ENCODE assay signal across 8 cellular contexts in the genomic region with DNA sequence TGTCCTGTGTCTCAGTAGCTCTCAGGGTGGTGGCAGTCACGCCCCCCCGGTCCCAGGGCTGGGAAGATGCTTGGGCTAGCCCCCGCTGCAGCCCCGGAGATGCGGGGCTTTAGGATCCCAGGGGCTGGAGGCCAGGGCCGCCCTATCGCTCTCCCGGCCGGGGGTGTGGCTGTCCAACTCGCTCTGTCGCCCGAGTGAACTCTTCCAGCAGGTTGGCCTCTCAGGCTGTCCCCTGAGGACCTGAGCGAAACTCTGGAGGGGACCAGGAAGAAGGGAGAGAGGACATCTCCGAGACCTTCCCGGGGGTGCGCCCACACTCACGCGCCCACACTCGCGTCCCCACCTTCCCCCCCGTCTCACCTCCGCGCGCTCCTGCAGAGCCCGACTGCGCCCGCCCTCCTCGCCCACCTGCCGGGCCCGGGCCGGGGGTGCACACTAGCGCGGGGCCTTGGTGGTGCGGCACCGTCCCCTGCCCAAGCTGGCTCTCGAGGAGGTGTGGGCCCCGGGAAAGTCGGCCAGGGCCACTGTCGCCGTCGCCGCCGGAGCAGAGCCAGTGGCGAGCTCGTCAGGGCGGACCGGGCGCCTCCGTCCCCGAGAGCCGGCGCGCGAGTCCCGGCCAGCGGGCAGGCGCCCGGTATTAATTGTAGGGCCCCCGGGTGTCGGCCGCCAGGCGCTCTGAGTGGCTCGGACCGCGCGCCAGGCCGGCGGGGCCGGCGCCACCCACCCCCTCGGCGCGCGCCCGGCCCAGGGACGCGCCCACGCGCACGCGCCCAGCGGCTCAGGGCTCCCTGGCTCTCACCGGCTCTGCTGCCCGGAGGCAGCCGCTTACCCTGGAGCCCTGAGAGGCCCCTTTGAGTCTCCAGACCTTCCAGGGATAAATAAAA.
DNase-seq lines count a peak whose midpoint lies in the region; ATAC-seq and TF ChIP-seq lines count a peak whose summit lies in the region.

No MANE protein-coding gene starts in this region.

- no peaks in the 10 kb centered on the region for H3K9me3 ChIP-seq in stomach smooth muscle (ENCODE audit: control insufficient read depth in 2 of 2, low read length in 2 of 2)

- peak overlapping the region; percentile 57 for H3K18ac ChIP-seq in mesendoderm (ENCODE audit: low read length)

- H4K8ac ChIP-seq in mesendoderm (ENCODE audit: low read depth, low read length): peak overlapping the region; percentile 90

- H4K20me1 ChIP-seq in KMS-11 (ENCODE audit: insufficient read depth): no peaks in the 10 kb centered on the region

- intact Hi-C loops in activated CD4-positive, alpha-beta memory T cell treated with anti-CD3 and anti-CD28 coated beads for 36 hours (cut with micrococcal nuclease): loop anchor here (10.0 kb wide), 1 partner anchor 222 kb away; no protein-coding TSS in a partner anchor

- no peak overlapping the region for H2BK5ac ChIP-seq in mesendoderm (ENCODE audit: low read length)

- H3K4me2 ChIP-seq in KMS-11: peak overlapping the region; percentile 79
- peak overlapping the region; percentile 92 for H3K4me2 ChIP-seq in mesendoderm (ENCODE audit: low read length)

- peak overlapping the region; percentile 19 for H3K4ac ChIP-seq in mesendoderm (ENCODE audit: low read depth, low read length)

- peak; percentile 71 for DNase-seq in COLO668 (lab: John Stamatoyannopoulos, UW; ENCODE audit: unreplicated experiment)
- DNase-seq in activated CD4-positive, alpha-beta memory T cell treated with anti-CD3 and anti-CD28 coated beads for 36 hours: peak; percentile 24
- DNase-seq in endothelial cell (ENCODE audit: low spot score): peak; percentile 73
- peak; percentile 79 for DNase-seq in mesendoderm

- no peak overlapping the region for H3K27ac Mint-ChIP-seq in activated CD4-positive, alpha-beta memory T cell treated with anti-CD3 and anti-CD28 coated beads for 36 hours
- H3K27ac Mint-ChIP-seq in endothelial cell (ENCODE audit: unreplicated experiment): peak overlapping the region; percentile 40

- H2BK120ac ChIP-seq in mesendoderm (ENCODE audit: low read depth, low read length): no peak overlapping the region

- H3K36me3 Mint-ChIP-seq in activated CD4-positive, alpha-beta memory T cell treated with anti-CD3 and anti-CD28 coated beads for 36 hours: no peaks in the 10 kb centered on the region
- no peaks in the 10 kb centered on the region for H3K36me3 Mint-ChIP-seq in endothelial cell (ENCODE audit: low read depth, unreplicated experiment)

- no peak overlapping the region for H2BK15ac ChIP-seq in mesendoderm (replicated peaks; ENCODE audit: low read depth)

- no CpG with 5 or more reads among the region's 85 CpGs for WGBS in mesendoderm (ENCODE audit: extremely low coverage, insufficient coverage, low lambda C conversion rate)

- peaks cover 9% of the 10 kb centered on the region for H3K79me1 ChIP-seq in mesendoderm (ENCODE audit: low read length)

- peak overlapping the region; percentile 73 for H3K4me3 Mint-ChIP-seq in activated CD4-positive, alpha-beta memory T cell treated with anti-CD3 and anti-CD28 coated beads for 36 hours
- H3K4me3 Mint-ChIP-seq in endothelial cell (ENCODE audit: unreplicated experiment): peak overlapping the region; percentile 93

- H3K56ac ChIP-seq in mesendoderm (ENCODE audit: low read length): peak overlapping the region; percentile 91

- peaks cover 23% of the 10 kb centered on the region for H3K4me1 Mint-ChIP-seq in activated CD4-positive, alpha-beta memory T cell treated with anti-CD3 and anti-CD28 coated beads for 36 hours (ENCODE audit: low read depth)
- peaks cover 43% of the 10 kb centered on the region for H3K4me1 Mint-ChIP-seq in endothelial cell (ENCODE audit: unreplicated experiment)

- H3K4me3 ChIP-seq in KMS-11 (IDR thresholded peaks at IDR 0.05; ENCODE audit: insufficient read depth, low read depth, low read length) (no peak overlapping the region), mesendoderm (ENCODE audit: low read length) (peak overlapping the region; percentile 16), stomach smooth muscle (ENCODE audit: low read length in 2 of 2) (peak overlapping the region; percentile 48 to 95)

- H4K5ac ChIP-seq in mesendoderm (ENCODE audit: low read length): no peak overlapping the region

- no peak overlapping the region for H2AK5ac ChIP-seq in mesendoderm (ENCODE audit: low read length)

- peaks cover 5% of the 10 kb centered on the region for H3K4me1 ChIP-seq in KMS-11 (ENCODE audit: low read depth, poor library complexity, severe bottlenecking)
- no peaks in the 10 kb centered on the region for H3K4me1 ChIP-seq in mesendoderm (ENCODE audit: control insufficient read depth, low read depth, low read length)
- peaks cover 32% of the 10 kb centered on the region for H3K4me1 ChIP-seq in stomach smooth muscle (ENCODE audit: control insufficient read depth, insufficient read depth, low read length)

- no peaks in the 10 kb centered on the region for H3K9me3 Mint-ChIP-seq in activated CD4-positive, alpha-beta memory T cell treated with anti-CD3 and anti-CD28 coated beads for 36 hours
- H3K9me3 Mint-ChIP-seq in endothelial cell (ENCODE audit: unreplicated experiment): no peaks in the 10 kb centered on the region

- H3K36me3 ChIP-seq in KMS-11 (ENCODE audit: insufficient read depth) (no peaks in the 10 kb centered on the region), mesendoderm (ENCODE audit: control insufficient read depth, insufficient read depth, low read length) (no peaks in the 10 kb centered on the region), stomach smooth muscle (ENCODE audit: control insufficient read depth in 2 of 2, insufficient read depth in 2 of 2, low read length in 2 of 2) (no peaks in the 10 kb centered on the region)

- peak overlapping the region; percentile 73; the same call in 1 of the 2 replicates for H3K9ac ChIP-seq in KMS-11
- peak overlapping the region; percentile 68 for H3K9ac ChIP-seq in mesendoderm (ENCODE audit: low read length)
- H3K9ac ChIP-seq in stomach smooth muscle (ENCODE audit: low read length in 2 of 2): peak overlapping the region; percentile 67 to 98

- TF ChIP-seq CTCF in KMS-11 (conservative IDR thresholded peaks at IDR 0.05; ENCODE audit: low read depth, low read length) (no peak), endothelial cell (IDR thresholded peaks at IDR 0.05; ENCODE audit: unreplicated experiment) (no peak)

- H3K27me3 Mint-ChIP-seq in activated CD4-positive, alpha-beta memory T cell treated with anti-CD3 and anti-CD28 coated beads for 36 hours: peaks cover 7% of the 10 kb centered on the region
- peaks cover 18% of the 10 kb centered on the region for H3K27me3 Mint-ChIP-seq in endothelial cell (ENCODE audit: unreplicated experiment)

- CTCF ChIA-PET in activated CD4-positive, alpha-beta memory T cell treated with anti-CD3 and anti-CD28 coated beads for 36 hours (lab: Charles Lee): interaction anchor here (0.6 to 1.9 kb wide), 14 partner anchors 10 to 262 kb away, joined by 3 to 9 read pairs (median 3); no protein-coding TSS in a partner anchor

- no peaks in the 10 kb centered on the region for H3K27me3 ChIP-seq in KMS-11 (ENCODE audit: insufficient read depth, low read depth)
- no peaks in the 10 kb centered on the region for H3K27me3 ChIP-seq in mesendoderm (ENCODE audit: insufficient read depth, low read length, poor library complexity)
- no peaks in the 10 kb centered on the region for H3K27me3 ChIP-seq in stomach smooth muscle (ENCODE audit: control insufficient read depth in 1 of 2, insufficient read depth in 2 of 2, low read length in 2 of 2)

- POLR2A ChIA-PET in activated CD4-positive, alpha-beta memory T cell treated with anti-CD3 and anti-CD28 coated beads for 36 hours (lab: Charles Lee): no interaction called here

- H2AFZ ChIP-seq in KMS-11 (ENCODE audit: low read depth): peak overlapping the region; percentile 93

- ATAC-seq in GM19395 (IDR thresholded peaks at IDR 0.05; ENCODE audit: unreplicated experiment) (no peak), HG03571 (IDR thresholded peaks at IDR 0.05; ENCODE audit: unreplicated experiment) (no peak)

- H3K79me2 ChIP-seq in KMS-11 (ENCODE audit: insufficient read depth, low read depth) (no peaks in the 10 kb centered on the region), mesendoderm (ENCODE audit: control insufficient read depth, insufficient read depth, low read length) (peaks cover 11% of the 10 kb centered on the region)

- H3K27ac ChIP-seq in KMS-11 (no peak overlapping the region), mesendoderm (ENCODE audit: low read depth, low read length) (no peak overlapping the region), stomach smooth muscle (ENCODE audit: low read length) (peak overlapping the region; percentile 98)

- peak overlapping the region; percentile 94 for H3K23ac ChIP-seq in mesendoderm (ENCODE audit: low read length)

Comparison
In these comparisons a context has a peak if more than half of its experiments do, and no peak if none do; other contexts are left out.
1. DNase-seq: peak in every context shown above with its lines; median percentile 79 in mesendoderm; 73 in endothelial cell; 71 in COLO668; 24 in activated CD4-positive, alpha-beta memory T cell treated with anti-CD3 and anti-CD28 coated beads for 36 hours.